In the genomic region with DNA sequence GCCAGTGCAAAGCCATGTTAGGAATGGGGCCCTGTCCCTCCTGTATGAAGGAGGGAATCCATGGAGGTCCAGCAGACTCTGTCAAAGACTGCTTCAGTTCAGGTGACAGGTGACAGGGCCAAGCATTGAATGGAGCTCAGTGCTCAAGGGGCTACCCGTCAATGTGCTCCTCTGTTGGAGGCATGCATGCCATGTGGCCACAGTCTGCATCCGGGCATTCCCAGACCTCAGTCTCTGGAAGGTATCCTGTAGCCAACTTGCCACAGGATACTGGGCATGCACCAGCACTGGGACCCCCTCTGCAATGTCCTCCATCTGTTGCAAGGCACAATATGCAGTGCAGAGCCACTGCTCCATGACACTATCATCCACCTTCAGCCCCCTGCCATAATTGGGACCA, we compare ENCODE assay signal across 27 cellular contexts.
"Had no signal": no experiment of that assay in that cellular context is flagged by ENCODE, and none has a peak within 500 bp of the region (broad histone marks: within the 10 kb centered on the region; RNA-seq: fewer than 3 reads in every experiment).

No MANE protein-coding gene starts in this region.

- DNase-seq: naive thymus-derived CD4-positive, alpha-beta T cell; natural killer cell; nucleus accumbens; pancreas; psoas muscle; right cardiac atrium; right lobe of liver; sigmoid colon; small intestine; stimulated activated CD4-positive, alpha-beta T cell treated with anti-CD3 and anti-CD28 coated beads, Interleukin-15, amount 100 ng/mL, for 24 hours; stimulated activated CD4-positive, alpha-beta T cell treated with anti-CD3 and anti-CD28 coated beads, Interleukin-4, amount 100 ng/mL, for 1 hour; stimulated activated CD4-positive, alpha-beta T cell treated with anti-CD3 and anti-CD28 coated beads, Interleukin-4, amount 100 ng/mL, for 4 hours; stimulated activated CD8-positive, alpha-beta memory T cell treated with anti-CD3 and anti-CD28 coated beads, Interleukin-4, amount 100 ng/mL, for 48 hours; stimulated activated naive CD4-positive, alpha-beta T cell; stimulated activated naive CD8-positive, alpha-beta T cell treated with anti-CD3 and anti-CD28 coated beads, Interleukin-15, amount 100 ng/mL, for 72 hours; stimulated activated naive CD8-positive, alpha-beta T cell treated with anti-CD3 and anti-CD28 coated beads, Interleukin-15, Interleukin-2, amounts not matched to agents 100 U/mL and 50 U/mL, for 24 hours; substantia nigra; testis; tibial artery; transverse colon; upper lobe of left lung had no signal

- H3K27me3 ChIP-seq: neural progenitor cell, pancreas, right lobe of liver, sigmoid colon, suprapubic skin, testis, tibial artery, transverse colon, upper lobe of left lung, vagina had no signal

- H3K9ac ChIP-seq: neural progenitor cell had no signal

- H3K4me2 ChIP-seq: neural progenitor cell had no signal

- ATAC-seq: naive thymus-derived CD4-positive, alpha-beta T cell; natural killer cell; pancreas; psoas muscle; right cardiac atrium; right lobe of liver; stimulated activated memory B cell treated with anti-CD40 and anti-IgM and Interleukin-4, amounts not matched to agents 10 μg/mL and 1 μg/mL and 100 μg/mL, for 72 hours; stimulated activated naive CD8-positive, alpha-beta T cell treated with anti-CD3 and anti-CD28 coated beads, Interleukin-15, amount 100 ng/mL, for 72 hours; stimulated activated naive CD8-positive, alpha-beta T cell treated with anti-CD3 and anti-CD28 coated beads, Interleukin-15, Interleukin-2, amounts not matched to agents 100 U/mL and 50 U/mL, for 24 hours had no signal

- H3K36me3 ChIP-seq: neural progenitor cell, neutrophil, pancreas, right lobe of liver, sigmoid colon, suprapubic skin, tibial artery, transverse colon, upper lobe of left lung, vagina had no signal

- H3K4me3 ChIP-seq: neural progenitor cell, pancreas, psoas muscle, right lobe of liver, sigmoid colon, suprapubic skin, testis, tibial artery, transverse colon, upper lobe of left lung, vagina had no signal

- H3K9me3 ChIP-seq: neutrophil, pancreas, psoas muscle, right lobe of liver, testis, transverse colon, vagina had no signal

- H3K4me1 ChIP-seq: neural progenitor cell, pancreas, psoas muscle, right lobe of liver, sigmoid colon, suprapubic skin, testis, tibial artery, transverse colon, upper lobe of left lung, vagina had no signal

- H3K27ac ChIP-seq: neural progenitor cell, neutrophil, pancreas, psoas muscle, right lobe of liver, sigmoid colon, suprapubic skin, testis, tibial artery, transverse colon, upper lobe of left lung, vagina had no signal

- FAIRE-seq: pancreas, small intestine, urothelium cell line had no signal

- H2AFZ ChIP-seq: neural progenitor cell had no signal
